Comparison of ENCODE assay signal across 8 cellular contexts in genomic region chr17:75262112-75262606, GRCh38. TPM values are rescaled to one million over a fixed set of nuclear protein-coding genes. Genes with fewer than 3 reads are reported as not detected.
DNase-seq lines count a peak whose midpoint lies in the region; ATAC-seq and TF ChIP-seq lines count a peak whose summit lies in the region.

No MANE protein-coding gene starts in this region.

- CTCF ChIA-PET in activated CD4-positive, alpha-beta T cell treated with anti-CD3 and anti-CD28 coated beads, Interleukin-2, amount 10 ng/mL, durations not matched to agents 7 days and 5 days (lab: Charles Lee) = interaction anchor here (0.5 to 4.3 kb wide), 17 partner anchors 9 to 153 kb away, joined by 3 to 115 read pairs (median 4); partner anchors contain the start of genes ARMC7, GRB2, MIF4GD and SLC25A19

- H3K27ac Mint-ChIP-seq in activated CD4-positive, alpha-beta T cell treated with anti-CD3 and anti-CD28 coated beads, Interleukin-2, amount 10 ng/mL, durations not matched to agents 7 days and 5 days = peak overlapping the region; percentile 100

- peaks cover 21% of the 10 kb centered on the region for H3K36me3 Mint-ChIP-seq in activated CD4-positive, alpha-beta T cell treated with anti-CD3 and anti-CD28 coated beads, Interleukin-2, amount 10 ng/mL, durations not matched to agents 7 days and 5 days (ENCODE audit: low read depth)

- peak overlapping the region; percentile 88 for H3K4me2 ChIP-seq in osteoblast (ENCODE audit: insufficient read depth, low read length)

- H3K9me3 ChIP-seq in Peyer's patch (no peaks in the 10 kb centered on the region), osteoblast (ENCODE audit: low read depth, low read length) (no peaks in the 10 kb centered on the region)

- H3K4me3 ChIP-seq in Peyer's patch (peak overlapping the region; percentile 73 to 91 (median 78)), epithelial cell of esophagus (ENCODE audit: low read length) (peak overlapping the region; percentile 99), osteoblast (ENCODE audit: insufficient read depth, low read length) (peak overlapping the region; percentile 94)

- no peaks in the 10 kb centered on the region for H3K9me3 Mint-ChIP-seq in activated CD4-positive, alpha-beta T cell treated with anti-CD3 and anti-CD28 coated beads, Interleukin-2, amount 10 ng/mL, durations not matched to agents 7 days and 5 days

- TF ChIP-seq CTCF in Peyer's patch (IDR thresholded peaks at IDR 0.05) = no peak
- no peak for TF ChIP-seq CTCF in epithelial cell of esophagus (IDR thresholded peaks at IDR 0.05; ENCODE audit: insufficient read depth, low read depth, low read length, missing control alignments)
- no peak for TF ChIP-seq CTCF in osteoblast (IDR thresholded peaks at IDR 0.05; ENCODE audit: extremely low read depth, low read depth, low read length)

- TF ChIP-seq POLR2A in Peyer's patch (IDR thresholded peaks at IDR 0.05) = no peak

- H3K27ac ChIP-seq in Peyer's patch (peak overlapping the region; percentile 88 to 97 (median 94)), osteoblast (ENCODE audit: low read depth, low read length) (peak overlapping the region; percentile 100)

- peaks cover 55% of the 10 kb centered on the region for H3K79me2 ChIP-seq in osteoblast (ENCODE audit: insufficient read depth, low read length)

- H3K4me1 Mint-ChIP-seq in activated CD4-positive, alpha-beta T cell treated with anti-CD3 and anti-CD28 coated beads, Interleukin-2, amount 10 ng/mL, durations not matched to agents 7 days and 5 days = peaks cover 48% of the 10 kb centered on the region

- no peaks in the 10 kb centered on the region for H3K27me3 Mint-ChIP-seq in activated CD4-positive, alpha-beta T cell treated with anti-CD3 and anti-CD28 coated beads, Interleukin-2, amount 10 ng/mL, durations not matched to agents 7 days and 5 days

- POLR2A ChIA-PET in activated CD4-positive, alpha-beta T cell treated with anti-CD3 and anti-CD28 coated beads, Interleukin-2, amount 10 ng/mL, durations not matched to agents 7 days and 5 days (lab: Charles Lee) = interaction anchor here (0.6 to 2.2 kb wide), 4 partner anchors 9 to 257 kb away, joined by 3 to 13 read pairs (median 8); partner anchors contain the start of gene MIF4GD

- peaks cover 0 to 40% (median 0%) of the 10 kb centered on the region in 3 donors for H3K36me3 ChIP-seq in Peyer's patch
- peaks cover 29% of the 10 kb centered on the region for H3K36me3 ChIP-seq in osteoblast (ENCODE audit: insufficient read depth, low read length)

- peaks cover 16% of the 10 kb centered on the region for H4K20me1 ChIP-seq in osteoblast (ENCODE audit: insufficient read depth, low read length)

- H3K4me1 ChIP-seq in Peyer's patch = peaks cover 0 to 26% (median 18%) of the 10 kb centered on the region in 4 donors
- peaks cover 23% of the 10 kb centered on the region for H3K4me1 ChIP-seq in osteoblast (ENCODE audit: insufficient read depth, low read length)

- ATAC-seq in HG03108 (IDR thresholded peaks at IDR 0.05; ENCODE audit: unreplicated experiment) = no peak

- no peak for DNase-seq in activated CD4-positive, alpha-beta T cell treated with anti-CD3 and anti-CD28 coated beads, Interleukin-2, amount 10 ng/mL, durations not matched to agents 7 days and 5 days
- DNase-seq in activated CD4-positive, alpha-beta T cell treated with anti-CD3 and anti-CD28 coated beads for 1 hour = no peak
- DNase-seq in Peyer's patch (no peak), epithelial cell of esophagus (ENCODE audit: low read depth) (peak; percentile 34), osteoblast (ENCODE audit: insufficient read length, low spot score, missing footprints) (peak; percentile 94), RPMI8226 (no peak), NOMO-1 treated with DMSO at 0.1 percent for 48 hours (lab: John Stamatoyannopoulos, UW; ENCODE audit: unreplicated experiment) (no peak)

- peak overlapping the region; percentile 97 for H2AFZ ChIP-seq in osteoblast (ENCODE audit: low read length)

- no peaks in the 10 kb centered on the region for H3K27me3 ChIP-seq in Peyer's patch
- no peaks in the 10 kb centered on the region for H3K27me3 ChIP-seq in osteoblast (ENCODE audit: insufficient read depth, low read length)

- H3K4me3 Mint-ChIP-seq in activated CD4-positive, alpha-beta T cell treated with anti-CD3 and anti-CD28 coated beads, Interleukin-2, amount 10 ng/mL, durations not matched to agents 7 days and 5 days = peak overlapping the region; percentile 99

RNA-seq across cellular contexts. Expression of gene MRPS7, which starts 0.5 kb away (rescaled TPM):
- 10 to 100 TPM; 35.4 to 38.2 TPM for total RNA-seq in activated CD4-positive, alpha-beta T cell treated with anti-CD3 and anti-CD28 coated beads, Interleukin-2, amount 10 ng/mL, durations not matched to agents 7 days and 5 days
- total RNA-seq in Peyer's patch (10 to 100 TPM; 23.9 to 53.6 (median 45.3) TPM), osteoblast (43.6 and 45.6 TPM in 2 replicates)

RNA-seq across cellular contexts. Expression of gene GGA3, which starts 0.8 kb away (rescaled TPM):
- total RNA-seq in activated CD4-positive, alpha-beta T cell treated with anti-CD3 and anti-CD28 coated beads, Interleukin-2, amount 10 ng/mL, durations not matched to agents 7 days and 5 days = 10 to 100 TPM; 80.2 to 86.1 TPM
- 100 to 1,000 TPM in 1 of 4 donors, 10 to 100 TPM in 3; 34.0 to 153 (median 77.0) TPM for total RNA-seq in Peyer's patch
- total RNA-seq in osteoblast = 9.0 and 12.1 TPM in 2 replicates

RNA-seq across cellular contexts. Expression of gene MIF4GD, which starts 8.9 kb away (rescaled TPM):
- total RNA-seq in activated CD4-positive, alpha-beta T cell treated with anti-CD3 and anti-CD28 coated beads, Interleukin-2, amount 10 ng/mL, durations not matched to agents 7 days and 5 days = 10 to 100 TPM; 44.4 to 44.6 TPM
- total RNA-seq in Peyer's patch (10 to 100 TPM; 14.5 to 35.5 (median 18.9) TPM), osteoblast (8.7 and 9.4 TPM in 2 replicates)

RNA-seq across cellular contexts. Expression of gene SLC25A19, which starts 27.1 kb away (rescaled TPM):
- 10 to 100 TPM; 27.6 to 30.5 TPM for total RNA-seq in activated CD4-positive, alpha-beta T cell treated with anti-CD3 and anti-CD28 coated beads, Interleukin-2, amount 10 ng/mL, durations not matched to agents 7 days and 5 days
- total RNA-seq in Peyer's patch = 10 to 100 TPM in 3 of 4 donors, 1 to 10 TPM in 1; 8.2 to 24.8 (median 17.0) TPM
- 4.7 and 7.1 TPM in 2 replicates for total RNA-seq in osteoblast

RNA-seq across cellular contexts. Expression of gene NUP85, which starts 56.7 kb away (rescaled TPM):
- 100 to 1,000 TPM; 140 to 172 TPM for total RNA-seq in activated CD4-positive, alpha-beta T cell treated with anti-CD3 and anti-CD28 coated beads, Interleukin-2, amount 10 ng/mL, durations not matched to agents 7 days and 5 days
- total RNA-seq in Peyer's patch (10 to 100 TPM; 34.0 to 52.8 (median 36.7) TPM), osteoblast (26.4 and 26.5 TPM in 2 replicates)

Comparison
In these comparisons a context has a peak if more than half of its experiments do, and no peak if none do; other contexts are left out.
1. DNase-seq: peak in epithelial cell of esophagus (single experiment) and osteoblast (single experiment); none in activated CD4-positive, alpha-beta T cell treated with anti-CD3 and anti-CD28 coated beads, Interleukin-2, amount 10 ng/mL, durations not matched to agents 7 days and 5 days (single experiment), activated CD4-positive, alpha-beta T cell treated with anti-CD3 and anti-CD28 coated beads for 1 hour (single experiment), Peyer's patch (0 of 3), RPMI8226 (single experiment) and NOMO-1 treated with DMSO at 0.1 percent for 48 hours (single experiment).
2. Peak in every context shown above with its lines, with median percentiles within 50 percentile points of each other: H3K4me3 ChIP-seq.